ENCODE assay signal across 9 cellular contexts in genomic region chr11:124839972-124840621, GRCh38. TPM values are rescaled to one million over a fixed set of nuclear protein-coding genes. Genes with fewer than 3 reads are reported as not detected.
A peak's percentile ranks its signal among the peaks of the same experiment; 100 is the strongest.
DNase-seq lines count a peak whose midpoint lies in the region; ATAC-seq and TF ChIP-seq lines count a peak whose summit lies in the region.
"Had no signal": no experiment of that assay in that cellular context is flagged by ENCODE, and none has a peak within 500 bp of the region (broad histone marks: within the 10 kb centered on the region; RNA-seq: fewer than 3 reads in every experiment).

No MANE protein-coding gene starts in this region.

- no peak overlapping the region for H3K27ac ChIP-seq in SK-N-MC
- no peak overlapping the region for H3K27ac ChIP-seq in aorta (ENCODE audit: low read depth in 1 of 2, low read length in 2 of 2)

- H3K36me3 Mint-ChIP-seq in glutamatergic neuron (ENCODE audit: unreplicated experiment): no peaks in the 10 kb centered on the region

- H3K9ac ChIP-seq in ES-I3 (ENCODE audit: low read depth, low read length) (peak overlapping the region; percentile 43; the same call in 1 of the 2 replicates), SK-N-MC (ENCODE audit: insufficient read length) (no peak overlapping the region)

- H3K27me3 Mint-ChIP-seq in glutamatergic neuron (ENCODE audit: unreplicated experiment): peaks cover 43% of the 10 kb centered on the region

- DNase-seq in SK-N-MC (ENCODE audit: low read depth, low spot score): no peak
- DNase-seq in glutamatergic neuron: no peak
- no peak for DNase-seq in skeletal muscle cell (ENCODE audit: low read depth)
- DNase-seq in pons (ENCODE audit: low spot score): no peak
- no peak for DNase-seq in aorta
- no peak for DNase-seq in AML-193 (lab: John Stamatoyannopoulos, UW)
- DNase-seq: NCI-H2081; stimulated activated CD4-positive, alpha-beta T cell treated with anti-CD3 and anti-CD28 coated beads, Interleukin-1b, Interleukin-23, amount 100 ng/mL, for 48 hours had no signal

- H3K27me3 ChIP-seq in aorta (ENCODE audit: control insufficient read depth in 1 of 2, insufficient read depth in 2 of 2, low read length in 1 of 2): peaks cover 0 to 3% of the 10 kb centered on the region in 2 donors

- H3K9me3 ChIP-seq in ES-I3 (ENCODE audit: control insufficient read depth, insufficient read depth, low read length): no peaks in the 10 kb centered on the region
- no peaks in the 10 kb centered on the region for H3K9me3 ChIP-seq in SK-N-MC (ENCODE audit: low read depth, low read length)
- H3K9me3 ChIP-seq in aorta (ENCODE audit: control insufficient read depth, low read length): no peaks in the 10 kb centered on the region

- H3K4me3 ChIP-seq in SK-N-MC (peak overlapping the region; percentile 58), skeletal muscle cell (ENCODE audit: low read depth, low read length) (peak overlapping the region; percentile 45), aorta (ENCODE audit: low read length in 2 of 2) (peak overlapping the region in 1 of 2 donors; percentile 42)

- intact Hi-C loops in aorta (cut with DNase I): loop anchor here (5.0 to 10.0 kb wide), 5 partner anchors 38 to 193 kb away; partner anchors contain the start of genes ESAM (in 2 of the 2) and MSANTD2 (in 2 of the 2)

- H3K27ac Mint-ChIP-seq in glutamatergic neuron (ENCODE audit: unreplicated experiment): no peak overlapping the region

- H3K9me3 Mint-ChIP-seq in glutamatergic neuron (ENCODE audit: unreplicated experiment): peaks cover 5% of the 10 kb centered on the region

- 20 to 22% methylated on average over 20 of the region's 20 CpGs for WGBS in aorta, 2 donors

- no peak for TF ChIP-seq CTCF in glutamatergic neuron (IDR thresholded peaks at IDR 0.05; ENCODE audit: partially characterized antibody, unreplicated experiment)

- no peak for ATAC-seq in aorta (ENCODE audit: low FRiP score)

- H3K36me3 ChIP-seq in ES-I3 (ENCODE audit: insufficient read depth, low read length) (no peaks in the 10 kb centered on the region), SK-N-MC (ENCODE audit: insufficient read depth, low read length) (no peaks in the 10 kb centered on the region), aorta (ENCODE audit: control insufficient read depth in 1 of 2, insufficient read depth in 2 of 2, low read length in 1 of 2) (no peaks in the 10 kb centered on the region)

- peaks cover 6% of the 10 kb centered on the region for H3K4me1 Mint-ChIP-seq in glutamatergic neuron (ENCODE audit: low read depth, unreplicated experiment)

- peak overlapping the region; percentile 72 for H3K4me3 Mint-ChIP-seq in glutamatergic neuron (ENCODE audit: unreplicated experiment)

- H3K4me1 ChIP-seq in ES-I3 (ENCODE audit: insufficient read depth, low read length) (no peaks in the 10 kb centered on the region; the same call in 1 of the 2 replicates), aorta (ENCODE audit: control insufficient read depth in 1 of 2, insufficient read depth in 2 of 2, low read length in 2 of 2) (no peaks in the 10 kb centered on the region)

RNA-seq across cellular contexts. Expression of gene ROBO3, which starts 25.1 kb away (rescaled TPM):
- 5.9 TPM for total RNA-seq in glutamatergic neuron (ENCODE audit: unreplicated experiment)
- total RNA-seq in aorta: 10 to 100 TPM; 15.7 to 63.0 TPM
- 10 to 100 TPM in 1 of 2 donors, 1 to 10 TPM in 1; 2.1 to 19.7 TPM for polyA plus RNA-seq in aorta

RNA-seq across cellular contexts. Expression of gene MSANTD2, which starts 39.9 kb away (rescaled TPM):
- total RNA-seq in glutamatergic neuron (ENCODE audit: unreplicated experiment): 22.8 TPM
- 10 to 100 TPM; 21.5 to 23.6 TPM for total RNA-seq in aorta
- polyA plus RNA-seq in aorta: 10 to 100 TPM in 1 of 2 donors, 1 to 10 TPM in 1; 6.3 to 18.0 TPM

RNA-seq across cellular contexts. Expression of gene ROBO4, which starts 57.6 kb away (rescaled TPM):
- total RNA-seq in glutamatergic neuron (ENCODE audit: unreplicated experiment) (not detected), aorta (10 to 100 TPM; 19.7 to 41.9 TPM)
- polyA plus RNA-seq in aorta: 1 to 10 TPM; 2.4 to 2.8 TPM

Comparison
In these comparisons a context has a peak if more than half of its experiments do, and no peak if none do; other contexts are left out.
1. RNA of gene ROBO4, which starts 57.6 kb away (total RNA-seq): 19.7 to 41.9 TPM in aorta; not detected in glutamatergic neuron (single experiment); every median in the first group is over 10 times any median in the second.